ENCODE assay signal across 10 cellular contexts in genomic region chr3:69094467-69095205, GRCh38. TPM values are rescaled to one million over a fixed set of nuclear protein-coding genes. Genes with fewer than 3 reads are reported as not detected.
A peak's percentile ranks its signal among the peaks of the same experiment; 100 is the strongest.
DNase-seq lines count a peak whose midpoint lies in the region; ATAC-seq and TF ChIP-seq lines count a peak whose summit lies in the region.
"Had no signal": no experiment of that assay in that cellular context is flagged by ENCODE, and none has a peak within 500 bp of the region (broad histone marks: within the 10 kb centered on the region; RNA-seq: fewer than 3 reads in every experiment).

No MANE protein-coding gene starts in this region.

- no TSS peak for BruUV-seq in MCF 10A (replicated peaks; lab: Mats Ljungman, UMichigan)

- peaks cover 35% of the 10 kb centered on the region for H3K4me1 Mint-ChIP-seq in MCF 10A (ENCODE audit: insufficient read depth, unreplicated experiment)
- peaks cover 69% of the 10 kb centered on the region for H3K4me1 Mint-ChIP-seq in activated T-helper 2 cell treated with anti-CD3 and anti-CD28 coated beads, Interferon-gamma antibody, Interleukin-2, Interleukin-4, amounts not matched to agents 10 μg/mL and 5 μg/mL and 100 μg/mL, durations not matched to agents 14 hours and 24 hours and 36 hours (ENCODE audit: low read depth)

- ATAC-seq in right lobe of liver: peak in 2 of 4 donors; percentile 20 to 28

- no peaks in the 10 kb centered on the region for H3K9me3 ChIP-seq in breast epithelium
- H3K9me3 ChIP-seq in right lobe of liver: no peaks in the 10 kb centered on the region
- H3K9me3 ChIP-seq in uterus: no peaks in the 10 kb centered on the region

- no peaks in the 10 kb centered on the region for H3K9me3 Mint-ChIP-seq in MCF 10A (ENCODE audit: unreplicated experiment)
- H3K9me3 Mint-ChIP-seq in activated T-helper 2 cell treated with anti-CD3 and anti-CD28 coated beads, Interferon-gamma antibody, Interleukin-2, Interleukin-4, amounts not matched to agents 10 μg/mL and 5 μg/mL and 100 μg/mL, durations not matched to agents 14 hours and 24 hours and 36 hours: no peaks in the 10 kb centered on the region

- H3K27ac Mint-ChIP-seq in MCF 10A (ENCODE audit: low read depth, unreplicated experiment): no peak overlapping the region
- H3K27ac Mint-ChIP-seq in activated T-helper 2 cell treated with anti-CD3 and anti-CD28 coated beads, Interferon-gamma antibody, Interleukin-2, Interleukin-4, amounts not matched to agents 10 μg/mL and 5 μg/mL and 100 μg/mL, durations not matched to agents 14 hours and 24 hours and 36 hours: peak overlapping the region; percentile 95

- no peak for DNase-seq in breast epithelium (ENCODE audit: low spot score in 2 of 2)
- DNase-seq in MCF 10A (ENCODE audit: unreplicated experiment): no peak
- no peak for DNase-seq in activated T-helper 2 cell treated with anti-CD3 and anti-CD28 coated beads, Interferon-gamma antibody, Interleukin-2, Interleukin-4, amounts not matched to agents 10 μg/mL and 5 μg/mL and 100 μg/mL, durations not matched to agents 14 hours and 24 hours and 36 hours (ENCODE audit: low spot score)
- no peak for DNase-seq in right lobe of liver
- no peak for DNase-seq in uterus
- DNase-seq in SHP77 treated with DMSO at 0.1 percent for 48 hours (lab: John Stamatoyannopoulos, UW): no peak
- no peak for DNase-seq in NCI-H226
- no peak for DNase-seq in NCI-H345 treated with DMSO at 0.1 percent for 48 hours (lab: John Stamatoyannopoulos, UW; ENCODE audit: unreplicated experiment)
- DNase-seq: DND-41 had no signal

- H3K4me3 Mint-ChIP-seq in MCF 10A (ENCODE audit: unreplicated experiment): no peak overlapping the region
- H3K4me3 Mint-ChIP-seq in activated T-helper 2 cell treated with anti-CD3 and anti-CD28 coated beads, Interferon-gamma antibody, Interleukin-2, Interleukin-4, amounts not matched to agents 10 μg/mL and 5 μg/mL and 100 μg/mL, durations not matched to agents 14 hours and 24 hours and 36 hours (ENCODE audit: low read depth): peak overlapping the region; percentile 48

- POLR2A ChIA-PET in MCF 10A (lab: Yijun Ruan, JAX): interaction anchor here (0.6 to 7.5 kb wide), 3 partner anchors 8 to 19 kb away, joined by 3 to 54 read pairs (median 4); partner anchors contain the start of gene ARL6IP5

- no peaks in the 10 kb centered on the region for H3K27me3 ChIP-seq in breast epithelium
- no peaks in the 10 kb centered on the region for H3K27me3 ChIP-seq in right lobe of liver
- no peaks in the 10 kb centered on the region for H3K27me3 ChIP-seq in uterus

- TF ChIP-seq POLR2A in breast epithelium (IDR thresholded peaks at IDR 0.05) (no peak), right lobe of liver (IDR thresholded peaks at IDR 0.05) (no peak), uterus (IDR thresholded peaks at IDR 0.05) (no peak)

- peak in 1 of 3 donors; percentile 12 for TF ChIP-seq CTCF in breast epithelium (IDR thresholded peaks at IDR 0.05)
- no peak for TF ChIP-seq CTCF in MCF 10A (IDR thresholded peaks at IDR 0.05; ENCODE audit: unreplicated experiment)
- TF ChIP-seq CTCF in right lobe of liver (IDR thresholded peaks at IDR 0.05): no peak
- TF ChIP-seq CTCF in uterus (IDR thresholded peaks at IDR 0.05): no peak

- CTCF ChIA-PET in MCF 10A (lab: Yijun Ruan, JAX): interaction anchor here (0.7 to 2.8 kb wide), 5 partner anchors 8 to 49 kb away, joined by 3 to 13 read pairs (median 3); partner anchors contain the start of gene LMOD3

- H3K36me3 Mint-ChIP-seq in MCF 10A (ENCODE audit: insufficient read depth, unreplicated experiment): peaks cover 82% of the 10 kb centered on the region
- H3K36me3 Mint-ChIP-seq in activated T-helper 2 cell treated with anti-CD3 and anti-CD28 coated beads, Interferon-gamma antibody, Interleukin-2, Interleukin-4, amounts not matched to agents 10 μg/mL and 5 μg/mL and 100 μg/mL, durations not matched to agents 14 hours and 24 hours and 36 hours (ENCODE audit: low read depth): peaks cover 77% of the 10 kb centered on the region

- H3K36me3 ChIP-seq in breast epithelium: no peaks in the 10 kb centered on the region
- no peaks in the 10 kb centered on the region for H3K36me3 ChIP-seq in right lobe of liver
- no peaks in the 10 kb centered on the region for H3K36me3 ChIP-seq in uterus

- H3K4me1 ChIP-seq in breast epithelium (peaks cover 4 to 52% of the 10 kb centered on the region in 2 donors), right lobe of liver (peaks cover 0 to 34% (median 17%) of the 10 kb centered on the region in 4 donors), uterus (peaks cover 5 to 18% of the 10 kb centered on the region in 2 donors)

- intact Hi-C loops in breast epithelium (cut with DNase I; ENCODE audit: low total_unique reads) (no loop called here), MCF 10A (cut with micrococcal nuclease) (no loop called here), right lobe of liver (cut with DNase I) (no loop called here), uterus (cut with DNase I; ENCODE audit: low total_unique reads) (no loop called here)
- intact Hi-C loops in activated T-helper 2 cell treated with anti-CD3 and anti-CD28 coated beads, Interferon-gamma antibody, Interleukin-2, Interleukin-4, amounts not matched to agents 10 μg/mL and 5 μg/mL and 100 μg/mL, durations not matched to agents 14 hours and 24 hours and 36 hours (cut with micrococcal nuclease): loop anchor here (1.0 to 5.0 kb wide), 5 partner anchors 10 to 213 kb away; partner anchors contain the start of genes ARL6IP5 and TMF1

- H3K27me3 Mint-ChIP-seq in MCF 10A (ENCODE audit: insufficient read depth, unreplicated experiment): no peaks in the 10 kb centered on the region
- H3K27me3 Mint-ChIP-seq in activated T-helper 2 cell treated with anti-CD3 and anti-CD28 coated beads, Interferon-gamma antibody, Interleukin-2, Interleukin-4, amounts not matched to agents 10 μg/mL and 5 μg/mL and 100 μg/mL, durations not matched to agents 14 hours and 24 hours and 36 hours (ENCODE audit: low read depth): no peaks in the 10 kb centered on the region

- H3K4me3 ChIP-seq in breast epithelium (no peak overlapping the region), right lobe of liver (no peak overlapping the region), uterus (no peak overlapping the region)

- H3K27ac ChIP-seq in breast epithelium (peak overlapping the region; percentile 81 to 92), right lobe of liver (peak overlapping the region in 2 of 3 donors; percentile 3 to 68), uterus (peak overlapping the region; percentile 46 to 69)

- 41% methylated on average over 8 of the region's 8 CpGs for WGBS in right lobe of liver (ENCODE audit: insufficient coverage, low coverage, low lambda C conversion rate, missing lambda C conversion rate)

RNA-seq across cellular contexts. Expression of gene ARL6IP5, which starts 9.9 kb away (rescaled TPM):
- total RNA-seq in breast epithelium (100 to 1,000 TPM; 123 to 210 (median 174) TPM), MCF 10A (2022) (50.0 and 81.6 TPM in 2 replicates), right lobe of liver (10 to 100 TPM; 25.6 to 48.8 (median 36.3) TPM), uterus (100 to 1,000 TPM in 3 of 4 donors, 10 to 100 TPM in 1; 86.8 to 143 (median 120) TPM)
- total RNA-seq in activated T-helper 2 cell treated with anti-CD3 and anti-CD28 coated beads, Interferon-gamma antibody, Interleukin-2, Interleukin-4, amounts not matched to agents 10 μg/mL and 5 μg/mL and 100 μg/mL, durations not matched to agents 14 hours and 24 hours and 36 hours: 124 and 127 TPM in 2 replicates

RNA-seq across cellular contexts. Expression of gene UBA3, which starts 14.5 kb away (rescaled TPM):
- total RNA-seq in breast epithelium (10 to 100 TPM; 49.4 to 88.4 (median 69.2) TPM), MCF 10A (2022) (41.1 and 57.8 TPM in 2 replicates), right lobe of liver (10 to 100 TPM; 17.2 to 27.3 (median 20.3) TPM), uterus (100 to 1,000 TPM in 2 of 4 donors, 10 to 100 TPM in 2; 62.9 to 122 (median 91.0) TPM)
- total RNA-seq in activated T-helper 2 cell treated with anti-CD3 and anti-CD28 coated beads, Interferon-gamma antibody, Interleukin-2, Interleukin-4, amounts not matched to agents 10 μg/mL and 5 μg/mL and 100 μg/mL, durations not matched to agents 14 hours and 24 hours and 36 hours: 95.8 and 109 TPM in 2 replicates

RNA-seq across cellular contexts. Expression of gene LMOD3, which starts 27.8 kb away (rescaled TPM):
- total RNA-seq in breast epithelium (not detected), MCF 10A (2022) (not detected in 2 replicates), right lobe of liver (under 1 TPM in 3 of 6 experiments, not detected in 3; 0.07 to 0.25 (median 0.13) TPM), uterus (under 1 TPM in 1 of 4 donors, not detected in 3; 0.24 TPM)
- not detected in 2 replicates for total RNA-seq in activated T-helper 2 cell treated with anti-CD3 and anti-CD28 coated beads, Interferon-gamma antibody, Interleukin-2, Interleukin-4, amounts not matched to agents 10 μg/mL and 5 μg/mL and 100 μg/mL, durations not matched to agents 14 hours and 24 hours and 36 hours
- total RNA-seq: epithelial cell of proximal tubule had no signal

RNA-seq across cellular contexts. Expression of gene TMF1, which starts 42.5 kb away (rescaled TPM):
- 10 to 100 TPM; 33.4 to 61.5 (median 50.1) TPM for total RNA-seq in breast epithelium
- 50.2 and 52.4 TPM in 2 replicates for total RNA-seq in MCF 10A (2022)
- 35.7 and 38.9 TPM in 2 replicates for total RNA-seq in activated T-helper 2 cell treated with anti-CD3 and anti-CD28 coated beads, Interferon-gamma antibody, Interleukin-2, Interleukin-4, amounts not matched to agents 10 μg/mL and 5 μg/mL and 100 μg/mL, durations not matched to agents 14 hours and 24 hours and 36 hours
- 10 to 100 TPM in 4 of 6 experiments, 1 to 10 TPM in 2; 7.9 to 15.4 (median 11.5) TPM for total RNA-seq in right lobe of liver
- 10 to 100 TPM; 24.1 to 69.3 (median 44.9) TPM for total RNA-seq in uterus

Comparison
In these comparisons a context has a peak if more than half of its experiments do, and no peak if none do; other contexts are left out.
1. H3K27ac ChIP-seq: peak in every context shown above with its lines; median percentile 86 in breast epithelium; 58 in uterus; 36 in right lobe of liver.